1 cellular context compared by ENCODE assay signal in genomic region chr3:157201648-157202278, GRCh38.
TF ChIP-seq lines count a peak whose summit lies in the region.

No MANE protein-coding gene starts in this region.

TF ChIP-seq in GM12878, 131 proteins besides CTCF, POLR2A, EP300 and RAD21 (continued from another document):
- no peak for TF ChIP-seq ZNF687 (IDR thresholded peaks at IDR 0.05)
